In the genomic region with DNA sequence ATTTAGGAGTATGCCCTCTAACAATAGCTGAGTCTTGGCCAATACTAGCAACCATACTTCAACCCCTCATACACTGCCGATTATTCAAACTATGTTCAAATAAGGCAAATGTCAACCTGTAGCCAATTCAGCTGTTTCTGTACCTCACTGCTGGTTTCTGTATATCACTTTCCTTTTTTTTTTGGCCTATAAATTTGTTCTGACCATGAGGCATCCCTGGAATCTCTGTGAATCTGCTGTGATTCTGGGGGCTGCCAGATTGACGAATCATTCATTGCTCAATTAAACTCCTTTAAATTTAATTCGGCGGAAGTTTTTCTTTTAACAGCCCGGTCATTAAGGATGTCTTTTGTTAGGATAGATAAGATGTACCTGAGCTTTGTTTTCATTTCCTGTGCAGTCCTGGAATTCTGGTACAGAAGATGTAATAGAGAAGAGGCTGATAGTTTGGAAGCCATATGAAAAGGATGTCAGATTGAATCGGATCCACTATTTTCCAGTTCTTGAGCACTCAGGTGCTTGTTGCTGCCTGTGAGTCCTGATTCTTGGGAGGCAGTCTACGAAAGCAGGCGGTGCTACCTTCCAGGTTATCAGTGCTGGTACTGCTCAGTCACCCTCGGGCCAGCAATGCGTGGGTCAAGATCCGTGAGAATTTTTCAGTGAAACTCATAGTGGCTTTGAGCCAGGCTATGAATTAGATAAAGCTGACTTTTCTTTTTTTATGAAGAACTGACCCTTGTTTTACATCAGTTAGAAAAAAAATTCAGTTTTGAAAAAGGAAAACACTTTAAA, we compare ENCODE assay signal across 15 cellular contexts.
"Had no signal": no experiment of that assay in that cellular context is flagged by ENCODE, and none has a peak within 500 bp of the region (broad histone marks: within the 10 kb centered on the region; RNA-seq: fewer than 3 reads in every experiment).

No MANE protein-coding gene starts in this region.

- H3K4me3 Mint-ChIP-seq: activated CD4-positive, alpha-beta T cell treated with anti-CD3 and anti-CD28 coated beads, Interleukin-2, amount 10 ng/mL, durations not matched to agents 7 days and 5 days; activated naive CD4-positive, alpha-beta T cell treated with anti-CD3 and anti-CD28 coated beads, Interleukin-2, amount 10 ng/mL, durations not matched to agents 7 days and 5 days; stimulated activated naive CD8-positive, alpha-beta T cell treated with anti-CD3 and anti-CD28 coated beads, Interleukin-15, Interleukin-2, amounts not matched to agents 100 ng/mL and 50 ng/mL, for 24 hours had no signal

- DNase-seq: activated CD4-positive, alpha-beta T cell treated with anti-CD3 and anti-CD28 coated beads, Interleukin-2, amount 10 ng/mL, durations not matched to agents 7 days and 5 days; activated CD4-positive, CD25-positive, alpha-beta regulatory T cell; activated naive CD4-positive, alpha-beta T cell treated with anti-CD3 and anti-CD28 coated beads, Interleukin-2, amount 10 ng/mL, durations not matched to agents 7 days and 5 days; adrenal gland; brain microvascular endothelial cell; gastrocnemius medialis; kidney; left ventricle myocardium superior; mesendoderm; stimulated activated CD4-positive, alpha-beta T cell treated with anti-CD3 and anti-CD28 coated beads, Interleukin-4, amount 100 ng/mL, for 1 hour; stimulated activated CD8-positive, alpha-beta memory T cell treated with anti-CD3 and anti-CD28 coated beads, Interleukin-4, amount 100 ng/mL, for 48 hours; T-helper 2 cell had no signal

- H3K4me3 ChIP-seq: adrenal gland, gastrocnemius medialis had no signal

- H3K27me3 Mint-ChIP-seq: stimulated activated naive CD8-positive, alpha-beta T cell treated with anti-CD3 and anti-CD28 coated beads, Interleukin-15, Interleukin-2, amounts not matched to agents 100 ng/mL and 50 ng/mL, for 24 hours had no signal

- H3K36me3 ChIP-seq: adrenal gland, brain microvascular endothelial cell, gastrocnemius medialis had no signal

- H3K36me3 Mint-ChIP-seq: activated naive CD4-positive, alpha-beta T cell treated with anti-CD3 and anti-CD28 coated beads, Interleukin-2, amount 10 ng/mL, durations not matched to agents 7 days and 5 days had no signal

- H3K27ac Mint-ChIP-seq: activated CD4-positive, alpha-beta T cell treated with anti-CD3 and anti-CD28 coated beads, Interleukin-2, amount 10 ng/mL, durations not matched to agents 7 days and 5 days; activated naive CD4-positive, alpha-beta T cell treated with anti-CD3 and anti-CD28 coated beads, Interleukin-2, amount 10 ng/mL, durations not matched to agents 7 days and 5 days; activated T-helper 2 cell treated with anti-CD3 and anti-CD28 coated beads, Interferon-gamma antibody, Interleukin-2, Interleukin-4, amounts not matched to agents 10 μg/mL and 5 μg/mL and 100 μg/mL, durations not matched to agents 14 hours and 24 hours and 36 hours; stimulated activated naive CD8-positive, alpha-beta T cell treated with anti-CD3 and anti-CD28 coated beads, Interleukin-15, Interleukin-2, amounts not matched to agents 100 ng/mL and 50 ng/mL, for 24 hours had no signal

- ATAC-seq: esophagus mucosa, gastrocnemius medialis, left ventricle myocardium superior had no signal

- H3K9me3 Mint-ChIP-seq: activated CD4-positive, alpha-beta T cell treated with anti-CD3 and anti-CD28 coated beads, Interleukin-2, amount 10 ng/mL, durations not matched to agents 7 days and 5 days; activated naive CD4-positive, alpha-beta T cell treated with anti-CD3 and anti-CD28 coated beads, Interleukin-2, amount 10 ng/mL, durations not matched to agents 7 days and 5 days; activated T-helper 2 cell treated with anti-CD3 and anti-CD28 coated beads, Interferon-gamma antibody, Interleukin-2, Interleukin-4, amounts not matched to agents 10 μg/mL and 5 μg/mL and 100 μg/mL, durations not matched to agents 14 hours and 24 hours and 36 hours; stimulated activated naive CD8-positive, alpha-beta T cell treated with anti-CD3 and anti-CD28 coated beads, Interleukin-15, Interleukin-2, amounts not matched to agents 100 ng/mL and 50 ng/mL, for 24 hours had no signal

- H3K4me1 Mint-ChIP-seq: activated CD4-positive, alpha-beta T cell treated with anti-CD3 and anti-CD28 coated beads, Interleukin-2, amount 10 ng/mL, durations not matched to agents 7 days and 5 days; activated naive CD4-positive, alpha-beta T cell treated with anti-CD3 and anti-CD28 coated beads, Interleukin-2, amount 10 ng/mL, durations not matched to agents 7 days and 5 days had no signal

- H3K4me1 ChIP-seq: adrenal gland had no signal

- H3K27ac ChIP-seq: adrenal gland, brain microvascular endothelial cell, gastrocnemius medialis had no signal

- H3K27me3 ChIP-seq: adrenal gland, brain microvascular endothelial cell, gastrocnemius medialis had no signal

- H3K9me3 ChIP-seq: adrenal gland, gastrocnemius medialis had no signal
